Comparison of ENCODE assay signal across 25 cellular contexts in the genomic region with DNA sequence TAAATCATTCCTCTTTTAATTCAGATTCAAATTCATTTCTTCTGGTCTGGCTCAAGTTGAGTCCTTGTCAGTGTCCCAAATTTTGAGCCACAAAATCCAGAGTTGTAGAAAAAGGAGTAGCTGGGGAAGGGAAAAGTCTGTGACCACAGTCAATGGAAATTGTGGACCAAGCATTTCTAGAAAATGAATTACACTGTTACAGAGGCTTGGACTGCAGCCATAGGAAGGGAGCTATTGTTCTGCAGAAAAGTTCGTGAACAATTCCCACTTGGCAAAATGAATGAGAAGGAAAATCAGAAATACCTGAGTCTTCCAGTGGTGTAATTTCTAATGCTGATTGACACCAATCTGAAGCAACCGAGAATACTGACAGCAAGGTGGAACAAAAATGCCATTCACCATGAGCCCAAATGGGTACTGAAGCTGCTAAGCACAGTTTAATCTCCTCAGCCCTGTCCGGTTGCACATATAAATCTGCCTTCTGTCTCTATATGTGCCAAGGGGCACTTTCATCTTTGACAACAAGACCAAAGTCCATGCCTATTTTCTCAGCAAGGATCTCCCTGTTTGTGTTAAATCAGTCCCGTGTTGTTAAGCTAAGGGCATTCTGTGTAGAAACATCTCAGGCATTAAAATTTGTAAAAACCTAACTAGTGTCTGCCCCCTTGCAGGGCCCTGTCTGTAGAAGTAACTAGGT. TPM values are rescaled to one million over a fixed set of nuclear protein-coding genes. Genes with fewer than 3 reads are reported as not detected.
DNase-seq lines count a peak whose midpoint lies in the region; ATAC-seq, FAIRE-seq and TF ChIP-seq lines count a peak whose summit lies in the region.
"Had no signal": no experiment of that assay in that cellular context is flagged by ENCODE, and none has a peak within 500 bp of the region (broad histone marks: within the 10 kb centered on the region; RNA-seq: fewer than 3 reads in every experiment).

No MANE protein-coding gene starts in this region.

- H3K4me3 ChIP-seq in cardiac fibroblast (replicated peaks in 1 of 2; ENCODE audit: low read depth in 2 of 2, low read length in 2 of 2) (no peak overlapping the region), gastroesophageal sphincter (no peak overlapping the region)
- H3K4me3 ChIP-seq: BLaER1 treated with 17β-estradiol and CSF1 and Interleukin-3, amounts not matched to agents 10 nM and 100 nM; SK-N-MC; suprapubic skin; vagina had no signal

- no peaks in the 10 kb centered on the region for H3K36me3 ChIP-seq in gastroesophageal sphincter
- H3K36me3 ChIP-seq: BLaER1 treated with 17β-estradiol and CSF1 and Interleukin-3, amounts not matched to agents 10 nM and 100 nM; neutrophil; suprapubic skin; vagina had no signal

- H3K27ac ChIP-seq in gastroesophageal sphincter, result no peak overlapping the region
- H3K27ac ChIP-seq: BLaER1 treated with 17β-estradiol and CSF1 and Interleukin-3, amounts not matched to agents 10 nM and 100 nM; KMS-11; neutrophil; SK-N-MC; suprapubic skin; vagina had no signal

- peaks cover 0 to 7% (median 0%) of the 10 kb centered on the region in 3 donors for H3K9me3 ChIP-seq in gastroesophageal sphincter
- H3K9me3 ChIP-seq: neutrophil, vagina had no signal

- no peak for TF ChIP-seq RAD21 in Ishikawa (IDR thresholded peaks at IDR 0.05; ENCODE audit: low read depth)

- TF ChIP-seq CTCF in cardiac fibroblast (IDR thresholded peaks at IDR 0.05; ENCODE audit: low read depth, low read length) (no peak), gastroesophageal sphincter (IDR thresholded peaks at IDR 0.05) (no peak)

- no peak for TF ChIP-seq POLR2A in gastroesophageal sphincter (IDR thresholded peaks at IDR 0.05)

- H3K4me1 ChIP-seq in gastroesophageal sphincter, result no peaks in the 10 kb centered on the region
- H3K4me1 ChIP-seq: BLaER1 treated with 17β-estradiol and CSF1 and Interleukin-3, amounts not matched to agents 10 nM and 100 nM; suprapubic skin; vagina had no signal

- FAIRE-seq in frontal cortex (lab: Jason Lieb, UNC), result no peak
- FAIRE-seq: H1 had no signal

- DNase-seq in cardiac fibroblast (ENCODE audit: low read depth in 2 of 2), result peak; percentile 25 to 40
- DNase-seq in left lobe of liver (ENCODE audit: low spot score), result no peak
- peak; percentile 39 for DNase-seq in renal cortical epithelial cell (ENCODE audit: low read depth)
- no peak for DNase-seq in frontal cortex (ENCODE audit: low spot score in 2 of 2)
- no peak for DNase-seq in activated T-cell treated with anti-CD3 and anti-CD28 coated beads for 4 hours
- DNase-seq: activated CD4-positive, alpha-beta T cell treated with anti-CD3 and anti-CD28 coated beads for 48 hours; activated naive CD4-positive, alpha-beta T cell treated with anti-CD3 and anti-CD28 coated beads for 36 hours; activated T-cell treated with anti-CD3 and anti-CD28 coated beads, Interleukin-2, amount 50 U/mL, for 48 hours; caudate nucleus; hippocampal formation; immature natural killer cell; mammary epithelial cell; NCI-H187; NCI-H526 treated with DMSO at 0.1 percent for 48 hours had no signal

- no peak for TF ChIP-seq EP300 in Ishikawa (IDR thresholded peaks at IDR 0.05; ENCODE audit: borderline replicate concordance)
- TF ChIP-seq EP300 in gastroesophageal sphincter (IDR thresholded peaks at IDR 0.05), result no peak

- no peaks in the 10 kb centered on the region for H3K27me3 ChIP-seq in gastroesophageal sphincter
- H3K27me3 ChIP-seq: BLaER1 treated with 17β-estradiol and CSF1 and Interleukin-3, amounts not matched to agents 10 nM and 100 nM; neutrophil; suprapubic skin; vagina had no signal

- 51 to 57% methylated on average over 3 to 4 of the region's 4 CpGs for WGBS in gastroesophageal sphincter (ENCODE audit: low coverage in 1 of 2), 2 donors

- peak; percentile 85 for ATAC-seq in left lobe of liver
- ATAC-seq in HG03378 (IDR thresholded peaks at IDR 0.05; ENCODE audit: unreplicated experiment), result no peak
- ATAC-seq in gastroesophageal sphincter, result no peak

TF ChIP-seq in Ishikawa, 13 proteins besides CTCF, POLR2A, EP300 and RAD21:
- TF ChIP-seq, protein P1, sequence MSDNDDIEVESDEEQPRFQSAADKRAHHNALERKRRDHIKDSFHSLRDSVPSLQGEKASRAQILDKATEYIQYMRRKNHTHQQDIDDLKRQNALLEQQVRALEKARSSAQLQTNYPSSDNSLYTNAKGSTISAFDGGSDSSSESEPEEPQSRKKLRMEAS (IDR thresholded peaks at IDR 0.05), result no peak
- peak; percentile 28; the same call in 1 of the 2 replicates for TF ChIP-seq NFIC (IDR thresholded peaks at IDR 0.05)

RNA-seq across cellular contexts. Expression of a gene that starts 51.3 kb away (rescaled TPM):
- not detected for total RNA-seq in left lobe of liver
- not detected in 2 replicates for total RNA-seq in renal cortical epithelial cell
- not detected for total RNA-seq in frontal cortex
- total RNA-seq in gastroesophageal sphincter, result not detected
- total RNA-seq: activated naive CD4-positive, alpha-beta T cell treated with anti-CD3 and anti-CD28 coated beads for 36 hours; H1; mammary epithelial cell; RPMI7951; vagina had no signal

Comparison
In these comparisons a context has a peak if more than half of its experiments do, and no peak if none do; other contexts are left out.
1. DNase-seq: peak in cardiac fibroblast (2 of 2) and renal cortical epithelial cell (single experiment); none in left lobe of liver (single experiment), frontal cortex (0 of 2) and activated T-cell treated with anti-CD3 and anti-CD28 coated beads for 4 hours (single experiment).